In the genomic region with DNA sequence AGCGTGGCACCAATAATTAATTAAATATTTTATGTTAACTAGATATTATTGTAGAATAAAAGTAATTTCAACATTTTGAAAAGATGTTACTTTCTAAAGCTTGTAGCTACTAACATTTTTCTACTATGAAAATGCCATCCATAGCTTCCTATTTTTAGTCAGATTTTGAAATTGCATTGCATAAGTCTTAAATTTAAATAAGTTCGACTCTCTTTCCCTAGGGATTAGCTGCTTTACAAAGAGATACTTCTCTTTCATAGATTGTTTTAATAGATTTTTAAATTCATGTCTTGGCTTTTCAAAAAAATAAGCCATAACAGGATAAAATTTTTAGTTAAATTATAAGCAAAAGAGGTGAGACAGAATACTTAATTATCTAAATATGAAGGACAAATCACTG, we compare ENCODE assay signal across 21 cellular contexts.
"Had no signal": no experiment of that assay in that cellular context is flagged by ENCODE, and none has a peak within 500 bp of the region (broad histone marks: within the 10 kb centered on the region; RNA-seq: fewer than 3 reads in every experiment).

No MANE protein-coding gene starts in this region.

- H3K27me3 ChIP-seq: dorsolateral prefrontal cortex, gastrocnemius medialis, neural progenitor cell, ovary, right atrium auricular region, sigmoid colon, stomach had no signal

- H3K27ac ChIP-seq: coronary artery, gastrocnemius medialis, neural progenitor cell, ovary, right atrium auricular region, sigmoid colon, stomach, thoracic aorta had no signal

- H3K9me3 ChIP-seq: ovary, right atrium auricular region, sigmoid colon, thoracic aorta had no signal

- H3K4me1 ChIP-seq: gastrocnemius medialis, neural progenitor cell, right atrium auricular region, stomach had no signal

- DNase-seq: dorsolateral prefrontal cortex; effector CD8-positive, alpha-beta T cell; gastrocnemius medialis; glutamatergic neuron; immature natural killer cell; left ventricle myocardium superior; mesenchymal stem cell; midbrain; nucleus accumbens; ovary; sigmoid colon; small intestine; stimulated activated CD4-positive, alpha-beta T cell treated with anti-CD3 and anti-CD28 coated beads, Interleukin-12 subunit alpha, Interleukin-12 subunit beta, amount 100 ng/mL, for 4 hours; stimulated activated naive CD4-positive, alpha-beta T cell; stomach; substantia nigra had no signal

- H3K4me3 ChIP-seq: coronary artery, dorsolateral prefrontal cortex, gastrocnemius medialis, lung, neural progenitor cell, ovary, right atrium auricular region, sigmoid colon, stomach, thoracic aorta had no signal

- H3K36me3 ChIP-seq: gastrocnemius medialis, neural progenitor cell, ovary, right atrium auricular region, sigmoid colon, stomach, thoracic aorta had no signal
